Comparison of ENCODE assay signal across 11 cellular contexts in the genomic region with DNA sequence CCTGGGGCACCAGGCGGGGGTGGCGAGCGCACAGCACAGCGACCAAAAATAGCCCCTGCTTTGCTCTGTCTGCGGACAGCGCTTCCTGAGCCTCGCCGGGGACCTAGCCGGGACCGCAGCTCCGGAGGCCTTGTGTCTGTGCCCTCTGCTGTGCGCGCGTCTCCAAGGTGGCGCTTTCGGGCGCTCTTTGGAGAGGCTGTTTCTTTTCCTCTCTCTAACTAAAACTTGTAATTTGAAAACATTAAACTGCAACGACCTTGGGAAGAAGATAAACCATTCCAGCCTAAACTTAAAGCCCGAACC. TPM values are rescaled to one million over a fixed set of nuclear protein-coding genes. Genes with fewer than 3 reads are reported as not detected.
DNase-seq lines count a peak whose midpoint lies in the region; ATAC-seq and TF ChIP-seq lines count a peak whose summit lies in the region.
"Had no signal": no experiment of that assay in that cellular context is flagged by ENCODE, and none has a peak within 500 bp of the region (broad histone marks: within the 10 kb centered on the region; RNA-seq: fewer than 3 reads in every experiment).

No MANE protein-coding gene starts in this region.

- H3K4me3 Mint-ChIP-seq in activated naive CD8-positive, alpha-beta T cell treated with anti-CD3 and anti-CD28 coated beads for 36 hours = peak overlapping the region; percentile 42

- H3K4me1 Mint-ChIP-seq in activated naive CD8-positive, alpha-beta T cell treated with anti-CD3 and anti-CD28 coated beads for 36 hours = peaks cover 2% of the 10 kb centered on the region

- no peaks in the 10 kb centered on the region for H3F3A ChIP-seq in GM23248 (ENCODE audit: insufficient read depth)
- H3F3A ChIP-seq in neural cell (ENCODE audit: insufficient read depth, low read length, poor library complexity, severe bottlenecking) = no peaks in the 10 kb centered on the region

- H3K9me3 ChIP-seq in GM23248 (ENCODE audit: low read depth) (no peaks in the 10 kb centered on the region), neural cell (ENCODE audit: low read length) (no peaks in the 10 kb centered on the region)
- H3K9me3 ChIP-seq: lower lobe of right lung had no signal

- no peak for TF ChIP-seq RAD21 in neural cell (conservative IDR thresholded peaks at IDR 0.05)

- H3K9me3 Mint-ChIP-seq in activated naive CD8-positive, alpha-beta T cell treated with anti-CD3 and anti-CD28 coated beads for 36 hours = no peaks in the 10 kb centered on the region

- TF ChIP-seq CTCF in C4-2B (conservative IDR thresholded peaks at IDR 0.05) (no peak), neural cell (IDR thresholded peaks at IDR 0.05; ENCODE audit: poor library complexity, severe bottlenecking) (no peak)

- DNase-seq in GM23248 = peak; percentile 24
- no peak for DNase-seq in activated naive CD8-positive, alpha-beta T cell treated with anti-CD3 and anti-CD28 coated beads for 36 hours
- DNase-seq in midbrain (lab: John Stamatoyannopoulos, UW) = no peak
- DNase-seq: activated T-cell treated with anti-CD3 and anti-CD28 coated beads, Interleukin-2, amount 50 U/mL, for 1 hour; lower lobe of right lung; stimulated activated CD8-positive, alpha-beta memory T cell treated with anti-CD3 and anti-CD28 coated beads, Interleukin-4, amount 100 ng/mL, for 48 hours had no signal

- H3K27ac ChIP-seq in C4-2B (peak overlapping the region; percentile 23; the same call in 1 of the 2 replicates), GM23248 (no peak overlapping the region), neural cell (ENCODE audit: low read length) (peak overlapping the region; percentile 79)
- H3K27ac ChIP-seq: lower lobe of right lung had no signal

- no peaks in the 10 kb centered on the region for H3K36me3 Mint-ChIP-seq in activated naive CD8-positive, alpha-beta T cell treated with anti-CD3 and anti-CD28 coated beads for 36 hours

- H3K4me2 ChIP-seq in GM23248 (ENCODE audit: unreplicated experiment) (no peak overlapping the region), neural cell (ENCODE audit: low read length) (no peak overlapping the region)

- 3 to 12% methylated on average over 6 to 11 of the region's 19 CpGs for WGBS in GM23248 (ENCODE audit: low coverage in 1 of 2, low lambda C conversion rate in 2 of 2, missing lambda C conversion rate in 2 of 2), 2 experiments

- H3K9me2 ChIP-seq in GM23248 (ENCODE audit: insufficient read depth) (no peaks in the 10 kb centered on the region), neural cell (ENCODE audit: insufficient read depth, low read length) (no peaks in the 10 kb centered on the region)

- H2AFZ ChIP-seq in GM23248 = no peak overlapping the region
- no peak overlapping the region for H2AFZ ChIP-seq in neural cell (ENCODE audit: low read depth, low read length)

- ATAC-seq in HG03460 (IDR thresholded peaks at IDR 0.05; ENCODE audit: unreplicated experiment) = no peak
- ATAC-seq in HG02623 (IDR thresholded peaks at IDR 0.05; ENCODE audit: unreplicated experiment) = no peak

- H3K9ac ChIP-seq in GM23248 (no peak overlapping the region), neural cell (ENCODE audit: low read length) (peak overlapping the region; percentile 79)

- peaks cover 64% of the 10 kb centered on the region for H3K27me3 ChIP-seq in GM23248 (replicated peaks; ENCODE audit: insufficient read depth)
- H3K27me3 ChIP-seq in neural cell (ENCODE audit: insufficient read depth, low read depth, low read length) = no peaks in the 10 kb centered on the region

- TF ChIP-seq EP300 in neural cell (conservative IDR thresholded peaks at IDR 0.05; ENCODE audit: poor library complexity, severe bottlenecking) = no peak

- H3K4me3 ChIP-seq in GM23248 (no peak overlapping the region), neural cell (ENCODE audit: low read length) (peak overlapping the region; percentile 83)

- peaks cover 84% of the 10 kb centered on the region for H3K27me3 Mint-ChIP-seq in activated naive CD8-positive, alpha-beta T cell treated with anti-CD3 and anti-CD28 coated beads for 36 hours

- H3K4me1 ChIP-seq in GM23248 (ENCODE audit: insufficient read depth) = no peaks in the 10 kb centered on the region
- H3K4me1 ChIP-seq: lower lobe of right lung had no signal

- no peaks in the 10 kb centered on the region for H4K20me1 ChIP-seq in GM23248 (ENCODE audit: insufficient read depth)
- H4K20me1 ChIP-seq in neural cell (ENCODE audit: insufficient read depth) = no peaks in the 10 kb centered on the region

- H3K36me3 ChIP-seq in GM23248 (ENCODE audit: low read depth) (no peaks in the 10 kb centered on the region), neural cell (ENCODE audit: insufficient read depth, low read length) (no peaks in the 10 kb centered on the region)
- H3K36me3 ChIP-seq: lower lobe of right lung had no signal

- H3K79me2 ChIP-seq in GM23248 (ENCODE audit: insufficient read depth) (no peaks in the 10 kb centered on the region), neural cell (replicated peaks; ENCODE audit: insufficient read depth, low read length) (peaks cover 67% of the 10 kb centered on the region)

- in situ Hi-C loops in GM23248 (cut with MboI) = no loop called here

- H3K27ac Mint-ChIP-seq in activated naive CD8-positive, alpha-beta T cell treated with anti-CD3 and anti-CD28 coated beads for 36 hours = no peak overlapping the region

TF ChIP-seq in neural cell, 6 proteins besides CTCF, POLR2A, EP300 and RAD21:
- no peak for TF ChIP-seq EZH2 (IDR thresholded peaks at IDR 0.05; ENCODE audit: borderline replicate concordance, insufficient read depth, low read length, poor library complexity, severe bottlenecking)
- no peak for TF ChIP-seq MXI1 (conservative IDR thresholded peaks at IDR 0.05; ENCODE audit: poor library complexity, severe bottlenecking)
- TF ChIP-seq, protein P1, sequence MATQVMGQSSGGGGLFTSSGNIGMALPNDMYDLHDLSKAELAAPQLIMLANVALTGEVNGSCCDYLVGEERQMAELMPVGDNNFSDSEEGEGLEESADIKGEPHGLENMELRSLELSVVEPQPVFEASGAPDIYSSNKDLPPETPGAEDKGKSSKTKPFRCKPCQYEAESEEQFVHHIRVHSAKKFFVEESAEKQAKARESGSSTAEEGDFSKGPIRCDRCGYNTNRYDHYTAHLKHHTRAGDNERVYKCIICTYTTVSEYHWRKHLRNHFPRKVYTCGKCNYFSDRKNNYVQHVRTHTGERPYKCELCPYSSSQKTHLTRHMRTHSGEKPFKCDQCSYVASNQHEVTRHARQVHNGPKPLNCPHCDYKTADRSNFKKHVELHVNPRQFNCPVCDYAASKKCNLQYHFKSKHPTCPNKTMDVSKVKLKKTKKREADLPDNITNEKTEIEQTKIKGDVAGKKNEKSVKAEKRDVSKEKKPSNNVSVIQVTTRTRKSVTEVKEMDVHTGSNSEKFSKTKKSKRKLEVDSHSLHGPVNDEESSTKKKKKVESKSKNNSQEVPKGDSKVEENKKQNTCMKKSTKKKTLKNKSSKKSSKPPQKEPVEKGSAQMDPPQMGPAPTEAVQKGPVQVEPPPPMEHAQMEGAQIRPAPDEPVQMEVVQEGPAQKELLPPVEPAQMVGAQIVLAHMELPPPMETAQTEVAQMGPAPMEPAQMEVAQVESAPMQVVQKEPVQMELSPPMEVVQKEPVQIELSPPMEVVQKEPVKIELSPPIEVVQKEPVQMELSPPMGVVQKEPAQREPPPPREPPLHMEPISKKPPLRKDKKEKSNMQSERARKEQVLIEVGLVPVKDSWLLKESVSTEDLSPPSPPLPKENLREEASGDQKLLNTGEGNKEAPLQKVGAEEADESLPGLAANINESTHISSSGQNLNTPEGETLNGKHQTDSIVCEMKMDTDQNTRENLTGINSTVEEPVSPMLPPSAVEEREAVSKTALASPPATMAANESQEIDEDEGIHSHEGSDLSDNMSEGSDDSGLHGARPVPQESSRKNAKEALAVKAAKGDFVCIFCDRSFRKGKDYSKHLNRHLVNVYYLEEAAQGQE (IDR thresholded peaks at IDR 0.05; ENCODE audit: borderline replicate concordance) = no peak
- no peak for TF ChIP-seq POLR2AphosphoS5 (IDR thresholded peaks at IDR 0.05)
- no peak for TF ChIP-seq SMC3 (conservative IDR thresholded peaks at IDR 0.05; ENCODE audit: poor library complexity)
- no peak for TF ChIP-seq TAF1 (IDR thresholded peaks at IDR 0.05; ENCODE audit: low read depth)

RNA-seq across cellular contexts. Expression of a gene that starts 3.4 kb away (rescaled TPM):
- not detected in 2 replicates for total RNA-seq in GM23248 (2014; rRNA removed; shearing (Covaris generic))
- polyA plus RNA-seq in GM23248 (2016; fragmentation: Nextera tagmentation; extraction: Ambion mirVana) = not detected in 2 replicates
- not detected for total RNA-seq in activated naive CD8-positive, alpha-beta T cell treated with anti-CD3 and anti-CD28 coated beads for 36 hours
- 39.2 and 42.8 TPM in 2 replicates for polyA plus RNA-seq in neural cell
- polyA minus RNA-seq in neural cell = 39.8 and 49.2 TPM in 2 replicates
- total RNA-seq: K562 had no signal
